Comparison of ENCODE assay signal across 1 cellular context in genomic region chr4:139266583-139267257, GRCh38.
A peak's percentile ranks its signal among the peaks of the same experiment; 100 is the strongest.
TF ChIP-seq lines count a peak whose summit lies in the region.

No MANE protein-coding gene starts in this region.

TF ChIP-seq in K562, 482 proteins besides CTCF, POLR2A, EP300 and RAD21 (continued from another document and continues in another):
- TF ChIP-seq TFE3 (CRISPR knock-in tag; IDR thresholded peaks at IDR 0.05) = peak; percentile 47
- no peak for TF ChIP-seq KLF10 (CRISPR knock-in tag; IDR thresholded peaks at IDR 0.05)
- TF ChIP-seq SMARCE1 (IDR thresholded peaks at IDR 0.05) = peak; percentile 86
- no peak for TF ChIP-seq NR3C1 (CRISPR knock-in tag; IDR thresholded peaks at IDR 0.05)
- no peak for TF ChIP-seq TRIM25 (IDR thresholded peaks at IDR 0.05; ENCODE audit: borderline replicate concordance)
- TF ChIP-seq TAF15 (IDR thresholded peaks at IDR 0.05; ENCODE audit: low read depth, low read length) = no peak
- TF ChIP-seq HIVEP1 (CRISPR knock-in tag; IDR thresholded peaks at IDR 0.05) = no peak
- no peak for TF ChIP-seq PBX2 (CRISPR knock-in tag; IDR thresholded peaks at IDR 0.05; ENCODE audit: low read depth)
- TF ChIP-seq PBX2 (tag; conservative IDR thresholded peaks at IDR 0.05; ENCODE audit: low read depth) = peak; percentile 90
- TF ChIP-seq SMARCA4 (IDR thresholded peaks at IDR 0.05) = peak; percentile 88
- no peak for TF ChIP-seq ZNF586 (CRISPR knock-in tag; conservative IDR thresholded peaks at IDR 0.05)
- TF ChIP-seq NUFIP1 (IDR thresholded peaks at IDR 0.05; ENCODE audit: partially characterized antibody) = no peak
- no peak for TF ChIP-seq CBX2 (IDR thresholded peaks at IDR 0.05; ENCODE audit: insufficient read depth, low read length, poor library complexity, severe bottlenecking)
- TF ChIP-seq MGA (IDR thresholded peaks at IDR 0.05) = peak; percentile 34; the same call in 1 of the 2 replicates
- TF ChIP-seq ZMIZ1 (IDR thresholded peaks at IDR 0.05; ENCODE audit: low read depth in 2 of 2, low read length in 2 of 2) = peak in 1 of 2 experiments; percentile 74; a peak in 2 of 4 replicates
- peak; percentile 45 to 76; a peak in 2 of 4 replicates for TF ChIP-seq TBL1XR1 (IDR thresholded peaks at IDR 0.05; ENCODE audit: low read length in 2 of 2)
- no peak for TF ChIP-seq CHD2 (IDR thresholded peaks at IDR 0.05; ENCODE audit: low read depth, low read length)
- no peak for TF ChIP-seq BDP1 (IDR thresholded peaks at IDR 0.05; ENCODE audit: insufficient read depth, insufficient read length)
- TF ChIP-seq HOXB6 (CRISPR knock-in tag; IDR thresholded peaks at IDR 0.05; ENCODE audit: borderline replicate concordance) = no peak
- TF ChIP-seq CAMTA2 (CRISPR knock-in tag; conservative IDR thresholded peaks at IDR 0.05) = no peak
- TF ChIP-seq ILF3 (IDR thresholded peaks at IDR 0.05; ENCODE audit: borderline replicate concordance) = no peak
- TF ChIP-seq DMBX1 (CRISPR knock-in tag; IDR thresholded peaks at IDR 0.05; ENCODE audit: borderline replicate concordance) = peak; percentile 53; the same call in 1 of the 2 replicates
- no peak for TF ChIP-seq GATA2 (CRISPR knock-in tag; IDR thresholded peaks at IDR 0.05)
- TF ChIP-seq CREB1 (IDR thresholded peaks at IDR 0.05) = peak; percentile 63; the same call in 1 of the 2 replicates
- no peak for TF ChIP-seq CREB1 (CRISPR knock-in tag; IDR thresholded peaks at IDR 0.05)
- 0 out of 2 replicates have a peak, but pooled peaks have one; percentile 4 for TF ChIP-seq SPI1 (IDR thresholded peaks at IDR 0.05; ENCODE audit: borderline replicate concordance, low read depth, low read length)
- no peak for TF ChIP-seq VEZF1 (CRISPR knock-in tag; IDR thresholded peaks at IDR 0.05)
- no peak for TF ChIP-seq CHD4 (IDR thresholded peaks at IDR 0.05; ENCODE audit: insufficient read depth, insufficient replicate concordance, low read depth, low read length, poor library complexity, severe bottlenecking)
- peak; percentile 54 for TF ChIP-seq TAF9B (IDR thresholded peaks at IDR 0.05; ENCODE audit: partially characterized antibody)
- TF ChIP-seq RBM25 (IDR thresholded peaks at IDR 0.05; ENCODE audit: low read depth, low read length, severe bottlenecking) = no peak
- TF ChIP-seq FOXK1 (CRISPR knock-in tag; IDR thresholded peaks at IDR 0.05; ENCODE audit: borderline replicate concordance) = no peak
- TF ChIP-seq FOXA3 (CRISPR knock-in tag; conservative IDR thresholded peaks at IDR 0.05 in 1 of 2, IDR thresholded peaks at IDR 0.05 in 1 of 2) = peak; percentile 31 to 86; a peak in 3 of 4 replicates
- TF ChIP-seq MAZ (CRISPR knock-in tag; conservative IDR thresholded peaks at IDR 0.05 in 1 of 2, IDR thresholded peaks at IDR 0.05 in 1 of 2) = no peak
- TF ChIP-seq THRB (CRISPR knock-in tag; conservative IDR thresholded peaks at IDR 0.05) = no peak
